Comparison of ENCODE assay signal across 13 cellular contexts in genomic region chr1:226993676-226994356, GRCh38. TPM values are rescaled to one million over a fixed set of nuclear protein-coding genes. Genes with fewer than 3 reads are reported as not detected.
DNase-seq lines count a peak whose midpoint lies in the region; FAIRE-seq and TF ChIP-seq lines count a peak whose summit lies in the region.
"Had no signal": no experiment of that assay in that cellular context is flagged by ENCODE, and none has a peak within 500 bp of the region (broad histone marks: within the 10 kb centered on the region; RNA-seq: fewer than 3 reads in every experiment).

No MANE protein-coding gene starts in this region.

- no peak for TF ChIP-seq CTCF in H1 (IDR thresholded peaks at IDR 0.05; ENCODE audit: control extremely low read depth in 1 of 3, insufficient read depth in 1 of 3, low read depth in 1 of 3, low read length in 3 of 3)
- no peak for TF ChIP-seq CTCF in smooth muscle cell (IDR thresholded peaks at IDR 0.05; ENCODE audit: borderline replicate concordance, insufficient read depth, poor library complexity, severe bottlenecking)
- TF ChIP-seq CTCF in vagina (IDR thresholded peaks at IDR 0.05) = no peak

- no peaks in the 10 kb centered on the region for H3K9me3 ChIP-seq in H1 (ENCODE audit: insufficient read depth in 2 of 2, low read depth in 1 of 2, low read length in 1 of 2)
- no peaks in the 10 kb centered on the region for H3K9me3 ChIP-seq in smooth muscle cell (replicated peaks; ENCODE audit: low read depth)
- H3K9me3 ChIP-seq in vagina = no peaks in the 10 kb centered on the region
- H3K9me3 ChIP-seq: thoracic aorta had no signal

- TF ChIP-seq POLR2A in H1 (IDR thresholded peaks at IDR 0.05; ENCODE audit: control extremely low read depth in 1 of 2, low read depth in 2 of 2, low read length in 2 of 2) (no peak), vagina (IDR thresholded peaks at IDR 0.05) (no peak)

- H3K79me1 ChIP-seq in H1 (ENCODE audit: low read depth, low read length) = no peaks in the 10 kb centered on the region

- no peak for TF ChIP-seq RAD21 in H1 (IDR thresholded peaks at IDR 0.05 in 1 of 2, conservative IDR thresholded peaks at IDR 0.05 in 1 of 2; ENCODE audit: low read depth in 2 of 2, low read length in 2 of 2)

- TF ChIP-seq EP300 in H1 (IDR thresholded peaks at IDR 0.05; ENCODE audit: borderline replicate concordance in 1 of 2, low read depth in 2 of 2, low read length in 2 of 2) = no peak

- no peak overlapping the region for H2BK5ac ChIP-seq in H1 (ENCODE audit: low read depth, low read length)

- H2BK15ac ChIP-seq in H1 (ENCODE audit: low read length) = no peak overlapping the region

- no peak overlapping the region for H3K27ac ChIP-seq in H1 (ENCODE audit: low read depth, low read length)
- peak overlapping the region; percentile 74 for H3K27ac ChIP-seq in substantia nigra (ENCODE audit: low read depth, low read length, poor library complexity, severe bottlenecking)
- H3K27ac ChIP-seq in smooth muscle cell (ENCODE audit: low read depth) = no peak overlapping the region
- H3K27ac ChIP-seq in vagina = no peak overlapping the region
- H3K27ac ChIP-seq: C4-2B, thoracic aorta had no signal

- no peak overlapping the region for H3K14ac ChIP-seq in H1 (ENCODE audit: insufficient read length)

- H2AK5ac ChIP-seq in H1 (ENCODE audit: low read depth, low read length) = no peak overlapping the region

- H3K23me2 ChIP-seq in H1 (ENCODE audit: low read depth, low read length) = peaks cover 2% of the 10 kb centered on the region; the same call in 1 of the 2 replicates

- H3K79me2 ChIP-seq in H1 (ENCODE audit: control insufficient read depth in 1 of 2, insufficient read depth in 2 of 2, low read length in 2 of 2) (no peaks in the 10 kb centered on the region), smooth muscle cell (ENCODE audit: low read depth) (no peaks in the 10 kb centered on the region)

- POLR2A ChIA-PET in H1 (lab: Charles Lee; ENCODE audit: partially characterized antibody) = interaction anchor here (0.7 to 2.3 kb wide), 5 partner anchors 9 to 325 kb away, joined by 3 to 8 read pairs (median 3); partner anchors contain the start of gene COQ8A

- H4K91ac ChIP-seq in H1 (replicated peaks; ENCODE audit: insufficient read length, low read length) = no peak overlapping the region

- H4K20me1 ChIP-seq in H1 (replicated peaks in 1 of 2; ENCODE audit: control insufficient read depth in 1 of 2, insufficient read depth in 2 of 2, low read length in 2 of 2) = no peaks in the 10 kb centered on the region
- no peaks in the 10 kb centered on the region for H4K20me1 ChIP-seq in smooth muscle cell (ENCODE audit: low read depth)

- intact Hi-C loops in vagina (cut with DNase I) = loop anchor here (2.0 kb wide), 1 partner anchor 53 kb away; no protein-coding TSS in a partner anchor

- no peak overlapping the region for H3K4me3 ChIP-seq in H1 (ENCODE audit: extremely low read depth in 1 of 4, insufficient read depth in 2 of 4, low read depth in 3 of 4, low read length in 4 of 4)
- H3K4me3 ChIP-seq in smooth muscle cell = no peak overlapping the region
- no peak overlapping the region for H3K4me3 ChIP-seq in vagina
- H3K4me3 ChIP-seq: thoracic aorta had no signal

- H3K4ac ChIP-seq in H1 (replicated peaks; ENCODE audit: insufficient read length, low read depth, low read length) = no peak overlapping the region

- H3K27me3 ChIP-seq in H1 (replicated peaks in 1 of 4; ENCODE audit: control insufficient read depth in 3 of 4, extremely low read depth in 1 of 4, insufficient read depth in 3 of 4, low read length in 3 of 4) (no peaks in the 10 kb centered on the region), smooth muscle cell (ENCODE audit: low read depth) (no peaks in the 10 kb centered on the region), vagina (no peaks in the 10 kb centered on the region)

- no peak overlapping the region for H2BK120ac ChIP-seq in H1 (replicated peaks; ENCODE audit: low read depth, low read length)

- H3K4me2 ChIP-seq in H1 (ENCODE audit: insufficient read depth in 1 of 2, low read depth in 2 of 2, low read length in 2 of 2) (no peak overlapping the region), smooth muscle cell (no peak overlapping the region)

- CTCF ChIA-PET in H1 (lab: Charles Lee; ENCODE audit: partially characterized antibody) = interaction anchor here (0.7 to 2.1 kb wide), 6 partner anchors 9 to 482 kb away, joined by 3 to 7 read pairs (median 3); no protein-coding TSS in a partner anchor

- no peak overlapping the region for H3K18ac ChIP-seq in H1 (ENCODE audit: extremely low read depth, low read length)

- H3K56ac ChIP-seq in H1 (replicated peaks; ENCODE audit: insufficient read length, low read depth, low read length) = no peak overlapping the region

- H2AFZ ChIP-seq in H1 (ENCODE audit: low read length) (no peak overlapping the region), smooth muscle cell (ENCODE audit: low read depth) (no peak overlapping the region)

- no peak overlapping the region for H4K5ac ChIP-seq in H1 (ENCODE audit: insufficient read length, low read depth, low read length)

- FAIRE-seq in H1 (lab: Jason Lieb, UNC) = no peak

- peak overlapping the region; percentile 92 for H4K8ac ChIP-seq in H1 (ENCODE audit: extremely low read depth, insufficient read depth, low read length)

- 0 out of 2 replicates have a peak overlapping the region, but pooled peaks have one; percentile 25 for H2BK20ac ChIP-seq in H1 (ENCODE audit: low read length)

- H3F3A ChIP-seq in smooth muscle cell (ENCODE audit: low read depth) = no peaks in the 10 kb centered on the region

- DNase-seq in NCI-H1436 (lab: John Stamatoyannopoulos, UW) (peak; percentile 73), H1 (ENCODE audit: low read depth in 1 of 2, low spot score in 2 of 2) (peak in 1 of 2 experiments; percentile 47), left kidney (ENCODE audit: low read depth, low spot score) (peak; percentile 87), substantia nigra (lab: John Stamatoyannopoulos, UW) (no peak), smooth muscle cell (lab: John Stamatoyannopoulos, UW; ENCODE audit: unreplicated experiment) (no peak), MV-4-11 (lab: John Stamatoyannopoulos, UW) (no peak), vagina (ENCODE audit: extremely low spot score in 2 of 2) (no peak)
- DNase-seq: activated CD4-positive, alpha-beta T cell treated with anti-CD3 and anti-CD28 coated beads, Interleukin-2, amount 50 U/mL, for 4 hours; DND-41; NCI-H2171 treated with DMSO at 0.1 percent for 48 hours; stimulated activated CD4-positive, alpha-beta T cell treated with anti-CD3 and anti-CD28 coated beads, Interleukin-15, amount 100 ng/mL, for 24 hours had no signal

- H3K36me3 ChIP-seq in H1 (ENCODE audit: control insufficient read depth in 2 of 4, insufficient read depth in 4 of 4, low read length in 3 of 4) (no peaks in the 10 kb centered on the region), smooth muscle cell (ENCODE audit: low read depth) (no peaks in the 10 kb centered on the region), vagina (peaks cover 0 to 3% of the 10 kb centered on the region in 2 donors)

- H2BK12ac ChIP-seq in H1 (ENCODE audit: low read depth, low read length) = no peak overlapping the region

- no peak overlapping the region for H3K23ac ChIP-seq in H1 (ENCODE audit: insufficient read length)

- H3K4me1 ChIP-seq in H1 (replicated peaks in 1 of 4; ENCODE audit: control insufficient read depth in 3 of 4, insufficient read depth in 4 of 4, low read length in 3 of 4) = peaks cover 2 to 13% (median 8%) of the 10 kb centered on the region in 4 experiments
- H3K4me1 ChIP-seq in smooth muscle cell (ENCODE audit: low read depth) = peaks cover 25% of the 10 kb centered on the region
- peaks cover 7% of the 10 kb centered on the region for H3K4me1 ChIP-seq in vagina

- 82% methylated on average over 16 of the region's 16 CpGs; no CpG with 5 or more reads in 1 of the 2 experiments for WGBS in H1 (ENCODE audit: extremely low coverage in 1 of 2, insufficient coverage in 1 of 2, insufficient read length in 1 of 2, insufficient replicate concordance in 2 of 2, low coverage in 1 of 2, low lambda C conversion rate in 2 of 2, missing lambda C conversion rate in 1 of 2), 2 experiments
- 80% methylated on average over 16 of the region's 16 CpGs for WGBS in smooth muscle cell (ENCODE audit: low lambda C conversion rate)

- H3K9ac ChIP-seq in H1 (replicated peaks in 1 of 4; ENCODE audit: extremely low read depth in 1 of 4, low read depth in 3 of 4, low read length in 3 of 4) = no peak overlapping the region
- H3K9ac ChIP-seq in smooth muscle cell (ENCODE audit: low read depth) = no peak overlapping the region

TF ChIP-seq in H1, 55 proteins besides CTCF, POLR2A, EP300 and RAD21 (continues in another document):
- TF ChIP-seq RBBP5 (IDR thresholded peaks at IDR 0.05; ENCODE audit: borderline replicate concordance, low read depth, low read length) = no peak
- no peak for TF ChIP-seq CBX8 (IDR thresholded peaks at IDR 0.05; ENCODE audit: borderline replicate concordance, low read depth, low read length)
- TF ChIP-seq CTBP2 (IDR thresholded peaks at IDR 0.05; ENCODE audit: borderline replicate concordance, insufficient read depth, insufficient read length, low read length) = no peak
- no peak for TF ChIP-seq MAFK (IDR thresholded peaks at IDR 0.05; ENCODE audit: low read depth, low read length)
- no peak for TF ChIP-seq POU5F1 (IDR thresholded peaks at IDR 0.05; ENCODE audit: low read depth, low read length)
- TF ChIP-seq SP4 (IDR thresholded peaks at IDR 0.05; ENCODE audit: low read length) = no peak
- TF ChIP-seq TEAD4 (IDR thresholded peaks at IDR 0.05; ENCODE audit: low read depth, low read length) = no peak
- no peak for TF ChIP-seq PHF8 (conservative IDR thresholded peaks at IDR 0.05; ENCODE audit: low read depth, low read length)
- TF ChIP-seq SIRT6 (IDR thresholded peaks at IDR 0.05; ENCODE audit: low read length) = no peak
- TF ChIP-seq ATF3 (IDR thresholded peaks at IDR 0.05; ENCODE audit: insufficient read depth, low read depth, low read length) = no peak
- no peak for TF ChIP-seq RFX5 (IDR thresholded peaks at IDR 0.05; ENCODE audit: borderline replicate concordance, low read depth, low read length)

RNA-seq across cellular contexts. Expression of gene COQ8A, which starts 53.7 kb away (rescaled TPM):
- 38.9 and 39.0 TPM in 2 replicates for total RNA-seq in H1 (2021; fragmentation: NEBNext Ultra II Directional; extraction: Animal tissue kit (Norgen Biotek cat#: 25700))
- polyA plus RNA-seq in H1 (2011; rRNA removed) = 28.5 and 40.2 TPM in 2 replicates
- 38.6 TPM for polyA plus RNA-seq in H1 (2011; cell fraction: cytosol; rRNA removed)
- polyA plus RNA-seq in H1 (2011; cell fraction: nucleus; rRNA removed) = 61.2 TPM
- 27.1 to 32.5 TPM (median 31.3 TPM) in 4 replicates for polyA plus RNA-seq in H1 (2012, experiment 1 of 2)
- 35.2 TPM for polyA plus RNA-seq in H1 (2012, experiment 2 of 2)
- 17.0 TPM for polyA plus RNA-seq in H1 (2013, experiment 1 of 2)
- 17.1 TPM for polyA plus RNA-seq in H1 (2013, experiment 2 of 2)
- 19.0 and 25.9 TPM in 2 replicates for polyA minus RNA-seq in H1 (2011; rRNA and poly(A)+ RNA removed)
- polyA minus RNA-seq in H1 (2011; cell fraction: cytosol; rRNA and poly(A)+ RNA removed) = 16.7 TPM
- polyA minus RNA-seq in H1 (2011; cell fraction: nucleus; rRNA and poly(A)+ RNA removed) = 16.0 TPM
- 3.1 and 3.4 TPM in 2 replicates for total RNA-seq in smooth muscle cell
- polyA plus RNA-seq in smooth muscle cell = 3.4 and 4.2 TPM in 2 replicates
- 44.9 TPM for total RNA-seq in vagina

Comparison
In these comparisons a context has a peak if more than half of its experiments do, and no peak if none do; other contexts are left out.
1. DNase-seq: peak in NCI-H1436 (single experiment) and left kidney (single experiment); none in substantia nigra (0 of 49), smooth muscle cell (single experiment), MV-4-11 (single experiment) and vagina (0 of 2).